Comparison of ENCODE assay signal across 1 cellular context in the genomic region with DNA sequence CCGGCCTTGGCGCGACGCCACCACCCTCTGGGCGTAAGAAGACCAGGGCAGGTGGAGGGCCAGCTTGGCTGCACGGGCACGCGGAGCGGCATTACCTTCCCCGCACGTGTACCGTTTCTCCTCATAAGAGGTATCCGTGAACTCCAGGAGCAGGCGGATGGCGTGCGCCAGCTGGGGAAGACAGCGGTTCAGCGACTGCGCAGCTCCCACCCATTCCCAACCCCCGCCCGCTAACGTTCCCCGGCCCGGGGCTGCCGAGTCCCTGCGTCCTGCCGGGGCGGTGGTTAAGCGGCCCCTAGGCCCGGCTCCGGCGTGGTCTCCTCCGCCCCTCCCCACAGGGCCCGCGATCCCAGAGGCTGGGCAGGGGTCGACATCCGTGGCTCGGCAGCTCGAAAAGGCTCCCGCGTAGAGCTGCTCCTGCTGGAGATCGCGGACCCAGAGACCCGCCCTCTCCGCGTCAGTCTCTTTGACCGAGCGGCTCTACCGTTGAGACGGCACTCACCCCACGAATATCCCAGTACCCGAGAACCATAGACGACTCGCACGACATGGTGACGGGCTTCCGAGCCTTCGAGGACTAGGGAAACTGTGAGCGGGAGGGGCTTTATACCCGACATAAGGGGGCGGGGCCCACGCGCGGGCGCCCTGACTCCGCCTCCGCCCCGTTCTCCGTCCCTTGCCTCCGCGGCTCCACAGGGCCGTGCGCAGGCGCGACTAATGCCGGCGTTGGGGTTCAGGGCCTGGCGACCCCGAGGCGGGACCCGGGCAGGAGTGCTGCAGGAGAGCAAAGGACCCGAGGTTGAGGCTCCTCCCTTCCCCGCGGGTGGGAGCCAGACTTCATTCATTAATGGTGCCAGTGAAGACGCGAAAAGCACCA.
TF ChIP-seq lines count a peak whose summit lies in the region.

No MANE protein-coding gene starts in this region.

TF ChIP-seq in K562, 482 proteins besides CTCF, POLR2A, EP300 and RAD21 (continues in another document):
- TF ChIP-seq ESRRB (CRISPR knock-in tag; IDR thresholded peaks at IDR 0.05; ENCODE audit: borderline replicate concordance) (no peak), ZNF408 (CRISPR knock-in tag; IDR thresholded peaks at IDR 0.05; ENCODE audit: low read depth) (no peak), ZNF551 (CRISPR knock-in tag; IDR thresholded peaks at IDR 0.05) (no peak), ZNF384 (IDR thresholded peaks at IDR 0.05; ENCODE audit: low read depth, low read length) (no peak), PHF8 (IDR thresholded peaks at IDR 0.05; ENCODE audit: borderline replicate concordance, low read length) (peak; percentile 59; the same call in 1 of the 2 replicates), BRD9 (IDR thresholded peaks at IDR 0.05; ENCODE audit: low read depth, partially characterized antibody) (no peak), ZNF347 (CRISPR knock-in tag; IDR thresholded peaks at IDR 0.05; ENCODE audit: low read depth) (no peak), MAX (CRISPR knock-in tag; IDR thresholded peaks at IDR 0.05) (peak; percentile 24; the same call in 1 of the 2 replicates), RBFOX2 (IDR thresholded peaks at IDR 0.05; ENCODE audit: low read depth, low read length) (peak; percentile 74), NELFE (IDR thresholded peaks at IDR 0.05; ENCODE audit: insufficient read depth, insufficient read length) (no peak), DMBX1 (CRISPR knock-in tag; IDR thresholded peaks at IDR 0.05; ENCODE audit: borderline replicate concordance) (no peak), GTF2A2 (tag; IDR thresholded peaks at IDR 0.05) (peak; percentile 76; the same call in 1 of the 2 replicates), SUPT5H (IDR thresholded peaks at IDR 0.05) (no peak), ZNF699 (CRISPR knock-in tag; IDR thresholded peaks at IDR 0.05; ENCODE audit: insufficient replicate concordance) (no peak), BDP1 (IDR thresholded peaks at IDR 0.05; ENCODE audit: insufficient read depth, insufficient read length) (no peak), SIN3A (IDR thresholded peaks at IDR 0.05; ENCODE audit: borderline replicate concordance in 2 of 2, control insufficient read depth in 1 of 2, low read depth in 2 of 2, low read length in 2 of 2) (no peak), SETDB1 (IDR thresholded peaks at IDR 0.05; ENCODE audit: low read length) (no peak), DIDO1 (tag; IDR thresholded peaks at IDR 0.05; ENCODE audit: low read depth) (no peak), SMAD4 (CRISPR knock-in tag; conservative IDR thresholded peaks at IDR 0.05) (no peak), TBP (optimal IDR thresholded peaks at IDR 0.05; ENCODE audit: low read depth, low read length) (peak; percentile 94), NBN (IDR thresholded peaks at IDR 0.05; ENCODE audit: low read depth) (no peak), ARHGAP35 (IDR thresholded peaks at IDR 0.05; ENCODE audit: partially characterized antibody) (no peak), FOXJ2 (tag; IDR thresholded peaks at IDR 0.05) (no peak), CXXC5 (CRISPR knock-in tag; IDR thresholded peaks at IDR 0.05) (peak; percentile 50), MTA3 (IDR thresholded peaks at IDR 0.05; ENCODE audit: borderline replicate concordance) (peak; percentile 94), CTCFL (IDR thresholded peaks at IDR 0.05; ENCODE audit: borderline replicate concordance, insufficient read depth, low read depth, low read length, poor library complexity, severe bottlenecking) (no peak), ZNF696 (CRISPR knock-in tag; conservative IDR thresholded peaks at IDR 0.05) (no peak), NRF1 (conservative IDR thresholded peaks at IDR 0.05 in 1 of 2, IDR thresholded peaks at IDR 0.05 in 1 of 2) (peak; percentile 90 to 92), TRIM24 (IDR thresholded peaks at IDR 0.05) (no peak), RFX7 (CRISPR knock-in tag; IDR thresholded peaks at IDR 0.05) (no peak), MTA2 (IDR thresholded peaks at IDR 0.05; ENCODE audit: low read depth) (no peak), ZNF23 (CRISPR knock-in tag; IDR thresholded peaks at IDR 0.05) (no peak), NR2C1 (IDR thresholded peaks at IDR 0.05) (no peak), NR2C1 (tag; IDR thresholded peaks at IDR 0.05) (no peak), ZC3H11A (IDR thresholded peaks at IDR 0.05; ENCODE audit: low read depth, low read length) (no peak), HDAC3 (IDR thresholded peaks at IDR 0.05; ENCODE audit: borderline replicate concordance, partially characterized antibody) (no peak), HMGN3 (IDR thresholded peaks at IDR 0.05; ENCODE audit: borderline replicate concordance, extremely low read depth, insufficient read length, low read depth, low read length) (peak; percentile 63), ILK (tag; IDR thresholded peaks at IDR 0.05; ENCODE audit: borderline replicate concordance, low read depth) (no peak), BMI1 (IDR thresholded peaks at IDR 0.05; ENCODE audit: low read length) (no peak), ZNF354B (CRISPR knock-in tag; IDR thresholded peaks at IDR 0.05) (no peak), CBX5 (IDR thresholded peaks at IDR 0.05; ENCODE audit: borderline replicate concordance, low read depth) (no peak), SMAD3 (CRISPR knock-in tag; conservative IDR thresholded peaks at IDR 0.05) (no peak), NR4A1 (CRISPR knock-in tag; IDR thresholded peaks at IDR 0.05) (no peak), NR4A1 (tag; IDR thresholded peaks at IDR 0.05) (no peak)
- TF ChIP-seq, protein P1, sequence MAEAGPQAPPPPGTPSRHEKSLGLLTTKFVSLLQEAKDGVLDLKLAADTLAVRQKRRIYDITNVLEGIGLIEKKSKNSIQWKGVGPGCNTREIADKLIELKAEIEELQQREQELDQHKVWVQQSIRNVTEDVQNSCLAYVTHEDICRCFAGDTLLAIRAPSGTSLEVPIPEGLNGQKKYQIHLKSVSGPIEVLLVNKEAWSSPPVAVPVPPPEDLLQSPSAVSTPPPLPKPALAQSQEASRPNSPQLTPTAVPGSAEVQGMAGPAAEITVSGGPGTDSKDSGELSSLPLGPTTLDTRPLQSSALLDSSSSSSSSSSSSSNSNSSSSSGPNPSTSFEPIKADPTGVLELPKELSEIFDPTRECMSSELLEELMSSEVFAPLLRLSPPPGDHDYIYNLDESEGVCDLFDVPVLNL (CRISPR knock-in tag; IDR thresholded peaks at IDR 0.05; ENCODE audit: low read depth), result no peak
- TF ChIP-seq, protein P2, sequence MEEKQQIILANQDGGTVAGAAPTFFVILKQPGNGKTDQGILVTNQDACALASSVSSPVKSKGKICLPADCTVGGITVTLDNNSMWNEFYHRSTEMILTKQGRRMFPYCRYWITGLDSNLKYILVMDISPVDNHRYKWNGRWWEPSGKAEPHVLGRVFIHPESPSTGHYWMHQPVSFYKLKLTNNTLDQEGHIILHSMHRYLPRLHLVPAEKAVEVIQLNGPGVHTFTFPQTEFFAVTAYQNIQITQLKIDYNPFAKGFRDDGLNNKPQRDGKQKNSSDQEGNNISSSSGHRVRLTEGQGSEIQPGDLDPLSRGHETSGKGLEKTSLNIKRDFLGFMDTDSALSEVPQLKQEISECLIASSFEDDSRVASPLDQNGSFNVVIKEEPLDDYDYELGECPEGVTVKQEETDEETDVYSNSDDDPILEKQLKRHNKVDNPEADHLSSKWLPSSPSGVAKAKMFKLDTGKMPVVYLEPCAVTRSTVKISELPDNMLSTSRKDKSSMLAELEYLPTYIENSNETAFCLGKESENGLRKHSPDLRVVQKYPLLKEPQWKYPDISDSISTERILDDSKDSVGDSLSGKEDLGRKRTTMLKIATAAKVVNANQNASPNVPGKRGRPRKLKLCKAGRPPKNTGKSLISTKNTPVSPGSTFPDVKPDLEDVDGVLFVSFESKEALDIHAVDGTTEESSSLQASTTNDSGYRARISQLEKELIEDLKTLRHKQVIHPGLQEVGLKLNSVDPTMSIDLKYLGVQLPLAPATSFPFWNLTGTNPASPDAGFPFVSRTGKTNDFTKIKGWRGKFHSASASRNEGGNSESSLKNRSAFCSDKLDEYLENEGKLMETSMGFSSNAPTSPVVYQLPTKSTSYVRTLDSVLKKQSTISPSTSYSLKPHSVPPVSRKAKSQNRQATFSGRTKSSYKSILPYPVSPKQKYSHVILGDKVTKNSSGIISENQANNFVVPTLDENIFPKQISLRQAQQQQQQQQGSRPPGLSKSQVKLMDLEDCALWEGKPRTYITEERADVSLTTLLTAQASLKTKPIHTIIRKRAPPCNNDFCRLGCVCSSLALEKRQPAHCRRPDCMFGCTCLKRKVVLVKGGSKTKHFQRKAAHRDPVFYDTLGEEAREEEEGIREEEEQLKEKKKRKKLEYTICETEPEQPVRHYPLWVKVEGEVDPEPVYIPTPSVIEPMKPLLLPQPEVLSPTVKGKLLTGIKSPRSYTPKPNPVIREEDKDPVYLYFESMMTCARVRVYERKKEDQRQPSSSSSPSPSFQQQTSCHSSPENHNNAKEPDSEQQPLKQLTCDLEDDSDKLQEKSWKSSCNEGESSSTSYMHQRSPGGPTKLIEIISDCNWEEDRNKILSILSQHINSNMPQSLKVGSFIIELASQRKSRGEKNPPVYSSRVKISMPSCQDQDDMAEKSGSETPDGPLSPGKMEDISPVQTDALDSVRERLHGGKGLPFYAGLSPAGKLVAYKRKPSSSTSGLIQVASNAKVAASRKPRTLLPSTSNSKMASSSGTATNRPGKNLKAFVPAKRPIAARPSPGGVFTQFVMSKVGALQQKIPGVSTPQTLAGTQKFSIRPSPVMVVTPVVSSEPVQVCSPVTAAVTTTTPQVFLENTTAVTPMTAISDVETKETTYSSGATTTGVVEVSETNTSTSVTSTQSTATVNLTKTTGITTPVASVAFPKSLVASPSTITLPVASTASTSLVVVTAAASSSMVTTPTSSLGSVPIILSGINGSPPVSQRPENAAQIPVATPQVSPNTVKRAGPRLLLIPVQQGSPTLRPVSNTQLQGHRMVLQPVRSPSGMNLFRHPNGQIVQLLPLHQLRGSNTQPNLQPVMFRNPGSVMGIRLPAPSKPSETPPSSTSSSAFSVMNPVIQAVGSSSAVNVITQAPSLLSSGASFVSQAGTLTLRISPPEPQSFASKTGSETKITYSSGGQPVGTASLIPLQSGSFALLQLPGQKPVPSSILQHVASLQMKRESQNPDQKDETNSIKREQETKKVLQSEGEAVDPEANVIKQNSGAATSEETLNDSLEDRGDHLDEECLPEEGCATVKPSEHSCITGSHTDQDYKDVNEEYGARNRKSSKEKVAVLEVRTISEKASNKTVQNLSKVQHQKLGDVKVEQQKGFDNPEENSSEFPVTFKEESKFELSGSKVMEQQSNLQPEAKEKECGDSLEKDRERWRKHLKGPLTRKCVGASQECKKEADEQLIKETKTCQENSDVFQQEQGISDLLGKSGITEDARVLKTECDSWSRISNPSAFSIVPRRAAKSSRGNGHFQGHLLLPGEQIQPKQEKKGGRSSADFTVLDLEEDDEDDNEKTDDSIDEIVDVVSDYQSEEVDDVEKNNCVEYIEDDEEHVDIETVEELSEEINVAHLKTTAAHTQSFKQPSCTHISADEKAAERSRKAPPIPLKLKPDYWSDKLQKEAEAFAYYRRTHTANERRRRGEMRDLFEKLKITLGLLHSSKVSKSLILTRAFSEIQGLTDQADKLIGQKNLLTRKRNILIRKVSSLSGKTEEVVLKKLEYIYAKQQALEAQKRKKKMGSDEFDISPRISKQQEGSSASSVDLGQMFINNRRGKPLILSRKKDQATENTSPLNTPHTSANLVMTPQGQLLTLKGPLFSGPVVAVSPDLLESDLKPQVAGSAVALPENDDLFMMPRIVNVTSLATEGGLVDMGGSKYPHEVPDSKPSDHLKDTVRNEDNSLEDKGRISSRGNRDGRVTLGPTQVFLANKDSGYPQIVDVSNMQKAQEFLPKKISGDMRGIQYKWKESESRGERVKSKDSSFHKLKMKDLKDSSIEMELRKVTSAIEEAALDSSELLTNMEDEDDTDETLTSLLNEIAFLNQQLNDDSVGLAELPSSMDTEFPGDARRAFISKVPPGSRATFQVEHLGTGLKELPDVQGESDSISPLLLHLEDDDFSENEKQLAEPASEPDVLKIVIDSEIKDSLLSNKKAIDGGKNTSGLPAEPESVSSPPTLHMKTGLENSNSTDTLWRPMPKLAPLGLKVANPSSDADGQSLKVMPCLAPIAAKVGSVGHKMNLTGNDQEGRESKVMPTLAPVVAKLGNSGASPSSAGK (IDR thresholded peaks at IDR 0.05), result peak; percentile 79
- TF ChIP-seq, protein P3, sequence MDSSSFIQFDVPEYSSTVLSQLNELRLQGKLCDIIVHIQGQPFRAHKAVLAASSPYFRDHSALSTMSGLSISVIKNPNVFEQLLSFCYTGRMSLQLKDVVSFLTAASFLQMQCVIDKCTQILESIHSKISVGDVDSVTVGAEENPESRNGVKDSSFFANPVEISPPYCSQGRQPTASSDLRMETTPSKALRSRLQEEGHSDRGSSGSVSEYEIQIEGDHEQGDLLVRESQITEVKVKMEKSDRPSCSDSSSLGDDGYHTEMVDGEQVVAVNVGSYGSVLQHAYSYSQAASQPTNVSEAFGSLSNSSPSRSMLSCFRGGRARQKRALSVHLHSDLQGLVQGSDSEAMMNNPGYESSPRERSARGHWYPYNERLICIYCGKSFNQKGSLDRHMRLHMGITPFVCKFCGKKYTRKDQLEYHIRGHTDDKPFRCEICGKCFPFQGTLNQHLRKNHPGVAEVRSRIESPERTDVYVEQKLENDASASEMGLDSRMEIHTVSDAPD (CRISPR knock-in tag; IDR thresholded peaks at IDR 0.05), result no peak
- TF ChIP-seq, protein P4, sequence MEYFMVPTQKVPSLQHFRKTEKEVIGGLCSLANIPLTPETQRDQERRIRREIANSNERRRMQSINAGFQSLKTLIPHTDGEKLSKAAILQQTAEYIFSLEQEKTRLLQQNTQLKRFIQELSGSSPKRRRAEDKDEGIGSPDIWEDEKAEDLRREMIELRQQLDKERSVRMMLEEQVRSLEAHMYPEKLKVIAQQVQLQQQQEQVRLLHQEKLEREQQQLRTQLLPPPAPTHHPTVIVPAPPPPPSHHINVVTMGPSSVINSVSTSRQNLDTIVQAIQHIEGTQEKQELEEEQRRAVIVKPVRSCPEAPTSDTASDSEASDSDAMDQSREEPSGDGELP (CRISPR knock-in tag; IDR thresholded peaks at IDR 0.05; ENCODE audit: borderline replicate concordance), result peak; percentile 35; the same call in 1 of the 2 replicates
